8 cellular contexts compared by ENCODE assay signal in genomic region chr1:151944859-151945575, GRCh38. TPM values are rescaled to one million over a fixed set of nuclear protein-coding genes. Genes with fewer than 3 reads are reported as not detected.
DNase-seq lines count a peak whose midpoint lies in the region; ATAC-seq and TF ChIP-seq lines count a peak whose summit lies in the region.

No MANE protein-coding gene starts in this region.

- peaks cover 0 to 36% of the 10 kb centered on the region in 2 donors for H3K4me1 ChIP-seq in ascending aorta
- peaks cover 8 to 29% of the 10 kb centered on the region in 2 donors for H3K4me1 ChIP-seq in lung (ENCODE audit: control insufficient read depth in 2 of 2, insufficient read depth in 2 of 2, low read length in 2 of 2)

- no peaks in the 10 kb centered on the region for H3K36me3 Mint-ChIP-seq in activated naive CD4-positive, alpha-beta T cell treated with anti-CD3 and anti-CD28 coated beads, Interleukin-2, amount 10 ng/mL, durations not matched to agents 7 days and 5 days
- H3K36me3 Mint-ChIP-seq in type B pancreatic cell = no peaks in the 10 kb centered on the region

- H3K36me3 ChIP-seq in ascending aorta (no peaks in the 10 kb centered on the region), lung (ENCODE audit: control insufficient read depth in 2 of 2, insufficient read depth in 2 of 2, low read length in 2 of 2) (no peaks in the 10 kb centered on the region)

- no peak overlapping the region for H3K4me3 ChIP-seq in ascending aorta
- H3K4me3 ChIP-seq in lung = no peak overlapping the region

- H3K4me1 Mint-ChIP-seq in activated naive CD4-positive, alpha-beta T cell treated with anti-CD3 and anti-CD28 coated beads, Interleukin-2, amount 10 ng/mL, durations not matched to agents 7 days and 5 days = peaks cover 25% of the 10 kb centered on the region
- H3K4me1 Mint-ChIP-seq in type B pancreatic cell (ENCODE audit: unreplicated experiment) = peaks cover 26% of the 10 kb centered on the region

- peaks cover 4% of the 10 kb centered on the region for H3K27me3 Mint-ChIP-seq in activated naive CD4-positive, alpha-beta T cell treated with anti-CD3 and anti-CD28 coated beads, Interleukin-2, amount 10 ng/mL, durations not matched to agents 7 days and 5 days
- peaks cover 3% of the 10 kb centered on the region for H3K27me3 Mint-ChIP-seq in type B pancreatic cell

- H3K9me3 ChIP-seq in ascending aorta (no peaks in the 10 kb centered on the region), lung (ENCODE audit: control insufficient read depth in 2 of 2, insufficient read depth in 1 of 2, low read length in 1 of 2) (no peaks in the 10 kb centered on the region)

- CTCF ChIA-PET in activated naive CD4-positive, alpha-beta T cell treated with anti-CD3 and anti-CD28 coated beads, Interleukin-2, amount 10 ng/mL, durations not matched to agents 7 days and 5 days (lab: Charles Lee) = interaction anchor here (0.5 to 1.4 kb wide), 3 partner anchors 10 to 1343 kb away, joined by 3 to 4 read pairs (median 3); no protein-coding TSS in a partner anchor

- H3K27ac Mint-ChIP-seq in activated naive CD4-positive, alpha-beta T cell treated with anti-CD3 and anti-CD28 coated beads, Interleukin-2, amount 10 ng/mL, durations not matched to agents 7 days and 5 days = peak overlapping the region; percentile 47
- H3K27ac Mint-ChIP-seq in type B pancreatic cell = peak overlapping the region; percentile 94

- DNase-seq in activated naive CD4-positive, alpha-beta T cell treated with anti-CD3 and anti-CD28 coated beads, Interleukin-2, amount 10 ng/mL, durations not matched to agents 7 days and 5 days = no peak
- no peak for DNase-seq in activated naive CD4-positive, alpha-beta T cell treated with anti-CD3 and anti-CD28 coated beads, Interleukin-2, amount 50 U/mL, for 16 hours
- DNase-seq in ascending aorta (ENCODE audit: low spot score in 2 of 2) (no peak), lung (ENCODE audit: low spot score) (no peak), type B pancreatic cell (ENCODE audit: extremely low spot score, unreplicated experiment) (no peak), H4 (ENCODE audit: low spot score) (no peak)
- DNase-seq in stimulated activated CD4-positive, alpha-beta T cell treated with anti-CD3 and anti-CD28 coated beads, Interleukin-2, amount 100 ng/mL, for 48 hours = no peak

- intact Hi-C loops in ascending aorta (cut with DNase I) = loop anchor here (2.0 kb wide), 1 partner anchor 48 kb away; the partner anchor contains the start of gene S100A10

- H3K27me3 ChIP-seq in ascending aorta = no peaks in the 10 kb centered on the region
- H3K27me3 ChIP-seq in lung (ENCODE audit: control insufficient read depth, insufficient read depth) = no peaks in the 10 kb centered on the region

- no peak for TF ChIP-seq CTCF in ascending aorta (IDR thresholded peaks at IDR 0.05)
- no peak for TF ChIP-seq CTCF in lung (IDR thresholded peaks at IDR 0.05; ENCODE audit: control extremely low read depth, extremely low read depth)
- no peak for TF ChIP-seq CTCF in type B pancreatic cell (conservative IDR thresholded peaks at IDR 0.05)

- no peak overlapping the region for H3K4me3 Mint-ChIP-seq in activated naive CD4-positive, alpha-beta T cell treated with anti-CD3 and anti-CD28 coated beads, Interleukin-2, amount 10 ng/mL, durations not matched to agents 7 days and 5 days
- no peak overlapping the region for H3K4me3 Mint-ChIP-seq in type B pancreatic cell

- H3K27ac ChIP-seq in ascending aorta (peak overlapping the region; percentile 72 to 82), lung (ENCODE audit: low read depth in 1 of 2, low read length in 1 of 2) (peak overlapping the region; percentile 78 to 88)

- no peak for ATAC-seq in lung (ENCODE audit: insufficient read depth, low FRiP score)
- no peak for ATAC-seq in HG03097 (IDR thresholded peaks at IDR 0.05; ENCODE audit: low FRiP score, unreplicated experiment)

- H3K9me3 Mint-ChIP-seq in activated naive CD4-positive, alpha-beta T cell treated with anti-CD3 and anti-CD28 coated beads, Interleukin-2, amount 10 ng/mL, durations not matched to agents 7 days and 5 days = no peaks in the 10 kb centered on the region
- no peaks in the 10 kb centered on the region for H3K9me3 Mint-ChIP-seq in type B pancreatic cell

- WGBS in lung, 2 donors = 67 to 76% methylated on average over 3 of the region's 3 CpGs

RNA-seq across cellular contexts. Expression of gene THEM4, which starts 35.7 kb away (rescaled TPM):
- total RNA-seq in ascending aorta = 7.7 TPM
- total RNA-seq in lung = 10 to 100 TPM; 11.5 to 15.6 TPM
- polyA plus RNA-seq in lung = 10 to 100 TPM; 10.3 to 15.7 TPM
- 4.7 and 15.6 TPM in 2 replicates for total RNA-seq in type B pancreatic cell (ENCODE audit: low replicate concordance)
- 9.3 and 11.3 TPM in 2 replicates for total RNA-seq in H4 (2014; rRNA removed; shearing (Covaris generic))

RNA-seq across cellular contexts. Expression of gene S100A10, which starts 48.6 kb away (rescaled TPM):
- total RNA-seq in ascending aorta (25.8 TPM), lung (100 to 1,000 TPM; 205 to 801 TPM), type B pancreatic cell (ENCODE audit: low replicate concordance) (316 and 1,258 TPM in 2 replicates)
- polyA plus RNA-seq in lung = 1,000 to 10,000 TPM in 1 of 2 donors, 100 to 1,000 TPM in 1; 548 to 1,003 TPM
- total RNA-seq in H4 (2014; rRNA removed; shearing (Covaris generic)) = 58.6 and 87.8 TPM in 2 replicates
